ENCODE assay signal across 9 cellular contexts in the genomic region with DNA sequence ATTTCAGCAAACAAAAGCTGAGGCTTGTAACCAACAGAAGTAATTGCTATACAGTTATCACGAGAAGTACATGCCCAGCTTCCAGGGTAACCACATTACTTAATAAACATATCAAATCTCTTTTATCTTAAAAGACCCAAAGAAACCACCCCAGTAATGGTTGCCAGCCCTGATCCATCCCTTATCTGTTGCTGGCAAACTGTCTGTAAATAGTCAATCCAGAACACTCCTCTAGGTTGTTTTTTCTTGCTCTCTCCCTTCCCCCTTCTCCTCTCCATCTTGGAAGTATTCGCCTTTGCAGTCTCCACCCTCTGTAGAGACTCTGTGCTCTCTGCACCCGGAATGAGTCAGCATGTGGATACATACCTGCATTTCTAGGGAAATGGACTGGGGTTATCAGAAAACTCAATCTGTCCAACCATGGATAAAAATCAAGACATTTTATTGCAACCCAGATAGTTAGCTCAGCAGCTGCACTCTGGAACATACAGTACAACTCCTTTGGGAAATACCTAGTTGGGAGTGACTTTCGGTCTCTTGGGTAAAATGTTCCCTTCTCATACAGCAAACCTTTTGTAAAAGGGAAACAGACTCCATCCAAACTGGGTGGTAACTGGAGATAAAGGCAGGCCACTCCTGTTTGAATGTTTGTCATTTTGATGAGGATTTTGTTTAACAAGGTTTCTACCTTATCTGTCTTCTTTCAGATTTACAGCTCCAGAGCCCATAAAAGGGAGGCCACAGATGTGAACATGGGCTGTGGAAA.
DNase-seq lines count a peak whose midpoint lies in the region; ATAC-seq, FAIRE-seq and TF ChIP-seq lines count a peak whose summit lies in the region.
"Had no signal": no experiment of that assay in that cellular context is flagged by ENCODE, and none has a peak within 500 bp of the region (broad histone marks: within the 10 kb centered on the region; RNA-seq: fewer than 3 reads in every experiment).

No MANE protein-coding gene starts in this region.

- no peaks in the 10 kb centered on the region for H3K9me3 Mint-ChIP-seq in activated CD8-positive, alpha-beta T cell treated with anti-CD3 and anti-CD28 coated beads, Interleukin-2, amount 10 ng/mL, durations not matched to agents 7 days and 5 days (ENCODE audit: insufficient read depth)
- H3K9me3 Mint-ChIP-seq in activated CD8-positive, alpha-beta T cell treated with anti-CD3 and anti-CD28 coated beads for 36 hours, result no peaks in the 10 kb centered on the region

- TF ChIP-seq CTCF in activated CD8-positive, alpha-beta T cell treated with anti-CD3 and anti-CD28 coated beads for 36 hours (IDR thresholded peaks at IDR 0.05), result no peak
- TF ChIP-seq CTCF in K562 (IDR thresholded peaks at IDR 0.05 in 2 of 3, conservative IDR thresholded peaks at IDR 0.05 in 1 of 3; ENCODE audit: insufficient read depth in 2 of 3, low read depth in 1 of 3, low read length in 3 of 3) (no peak), keratinocyte (optimal IDR thresholded peaks at IDR 0.05 in 1 of 3, IDR thresholded peaks at IDR 0.05 in 1 of 3, conservative IDR thresholded peaks at IDR 0.05 in 1 of 3; ENCODE audit: extremely low read depth in 1 of 3, insufficient read depth in 2 of 3, low read length in 3 of 3) (no peak)

- H3K27ac Mint-ChIP-seq in activated CD8-positive, alpha-beta T cell treated with anti-CD3 and anti-CD28 coated beads, Interleukin-2, amount 10 ng/mL, durations not matched to agents 7 days and 5 days, result peak overlapping the region; percentile 2
- H3K27ac Mint-ChIP-seq in activated CD8-positive, alpha-beta T cell treated with anti-CD3 and anti-CD28 coated beads for 36 hours, result no peak overlapping the region

- H3K4me1 Mint-ChIP-seq in activated CD8-positive, alpha-beta T cell treated with anti-CD3 and anti-CD28 coated beads, Interleukin-2, amount 10 ng/mL, durations not matched to agents 7 days and 5 days (ENCODE audit: low read depth), result peaks cover 47% of the 10 kb centered on the region
- H3K4me1 Mint-ChIP-seq in activated CD8-positive, alpha-beta T cell treated with anti-CD3 and anti-CD28 coated beads for 36 hours (ENCODE audit: low read depth), result peaks cover 20% of the 10 kb centered on the region

- H3K4me2 ChIP-seq in K562 (ENCODE audit: insufficient read depth, low read length) (peak overlapping the region; percentile 30; the same call in 1 of the 2 replicates), keratinocyte (ENCODE audit: control insufficient read depth, extremely low read depth, insufficient read depth, low read depth, low read length) (peak overlapping the region; percentile 62)

- H3K27me3 ChIP-seq in K562 (ENCODE audit: control insufficient read depth in 2 of 2, insufficient read depth in 2 of 2, low read length in 2 of 2) (peaks cover 0 to 3% of the 10 kb centered on the region in 2 experiments; a peak in 1 of 5 replicates), keratinocyte (ENCODE audit: control insufficient read depth, extremely low read depth, insufficient read depth, low read length) (no peaks in the 10 kb centered on the region), MG63 (no peaks in the 10 kb centered on the region)

- DNase-seq in activated CD8-positive, alpha-beta T cell treated with anti-CD3 and anti-CD28 coated beads, Interleukin-2, amount 10 ng/mL, durations not matched to agents 7 days and 5 days, result no peak
- DNase-seq in activated CD8-positive, alpha-beta T cell treated with anti-CD3 and anti-CD28 coated beads for 36 hours, result no peak
- peak; percentile 46 to 79 (median 68) for DNase-seq in K562 (ENCODE audit: extremely low read depth in 1 of 4, low spot score in 3 of 4)
- DNase-seq in keratinocyte (ENCODE audit: low read depth, low spot score), result no peak
- no peak for DNase-seq in cortex of kidney (lab: John Stamatoyannopoulos, UW)
- DNase-seq in NCI-H1105 treated with DMSO at 0.1 percent for 48 hours (lab: John Stamatoyannopoulos, UW), result no peak
- no peak for DNase-seq in MG63
- DNase-seq: NCI-H2081 had no signal

- no peak overlapping the region for H2AFZ ChIP-seq in K562 (ENCODE audit: low read depth, low read length)
- peak overlapping the region; percentile 84 for H2AFZ ChIP-seq in keratinocyte (ENCODE audit: control insufficient read depth, low read length)

- no peaks in the 10 kb centered on the region for H3K9me1 ChIP-seq in K562 (ENCODE audit: control insufficient read depth, insufficient read depth, low read length)
- H3K9me1 ChIP-seq in keratinocyte (ENCODE audit: control insufficient read depth, extremely low read depth, insufficient read depth, low read length), result no peaks in the 10 kb centered on the region

- no peak overlapping the region for H3K9ac ChIP-seq in K562 (ENCODE audit: insufficient read depth in 1 of 2, low read depth in 2 of 2, low read length in 2 of 2)
- peak overlapping the region; percentile 18 for H3K9ac ChIP-seq in keratinocyte (ENCODE audit: control insufficient read depth, extremely low read depth, insufficient read depth, low read length)

- H3K4me1 ChIP-seq in K562 (replicated peaks in 1 of 2; ENCODE audit: control insufficient read depth in 2 of 2, insufficient read depth in 2 of 2, low read length in 2 of 2) (peaks cover 0 to 11% of the 10 kb centered on the region in 2 experiments; a peak in 3 of 5 replicates), keratinocyte (ENCODE audit: control insufficient read depth, extremely low read depth, insufficient read depth, low read length) (peaks cover 39% of the 10 kb centered on the region)

- dilution Hi-C loops in keratinocyte (cut with MboI; ENCODE audit: extremely low pct_ligation_motif_present, low sequenced_read_pairs), result no loop called here

- H3K36me3 ChIP-seq in K562 (ENCODE audit: control insufficient read depth, insufficient read depth, low read length) (no peaks in the 10 kb centered on the region), keratinocyte (ENCODE audit: control insufficient read depth in 2 of 2, extremely low read depth in 1 of 2, insufficient read depth in 2 of 2, low read length in 2 of 2) (no peaks in the 10 kb centered on the region), MG63 (no peaks in the 10 kb centered on the region; the same call in 1 of the 2 replicates)

- no peaks in the 10 kb centered on the region for H3K27me3 Mint-ChIP-seq in activated CD8-positive, alpha-beta T cell treated with anti-CD3 and anti-CD28 coated beads, Interleukin-2, amount 10 ng/mL, durations not matched to agents 7 days and 5 days (ENCODE audit: low read depth)
- H3K27me3 Mint-ChIP-seq in activated CD8-positive, alpha-beta T cell treated with anti-CD3 and anti-CD28 coated beads for 36 hours, result no peaks in the 10 kb centered on the region

- POLR2A ChIA-PET in activated CD8-positive, alpha-beta T cell treated with anti-CD3 and anti-CD28 coated beads, Interleukin-2, amount 10 ng/mL, durations not matched to agents 7 days and 5 days (lab: Charles Lee), result no interaction called here
- POLR2A ChIA-PET in activated CD8-positive, alpha-beta T cell treated with anti-CD3 and anti-CD28 coated beads for 36 hours (lab: Charles Lee), result interaction anchor here (0.6 kb wide), 1 partner anchor 433 kb away, joined by 4 read pairs; no protein-coding TSS in a partner anchor
- POLR2A ChIA-PET in K562 (lab: Yijun Ruan, JAX), result interaction anchor here (0.6 kb wide), 1 partner anchor 239 kb away, joined by 3 read pairs; no protein-coding TSS in a partner anchor

- no peak for TF ChIP-seq RAD21 in K562 (CRISPR knock-in tag; conservative IDR thresholded peaks at IDR 0.05 in 1 of 2, IDR thresholded peaks at IDR 0.05 in 1 of 2)

- intact Hi-C loops in activated CD8-positive, alpha-beta T cell treated with anti-CD3 and anti-CD28 coated beads for 36 hours (cut with micrococcal nuclease), result no loop called here
- intact Hi-C loops in K562 (cut with micrococcal nuclease), result loop anchor here (5.0 kb wide), 1 partner anchor 123 kb away; the partner anchor contains the start of gene FOSL2

- peak overlapping the region; percentile 35; the same call in 2 of the 3 replicates for H3K27ac ChIP-seq in K562 (ENCODE audit: extremely low read depth, low read depth, low read length)
- H3K27ac ChIP-seq in keratinocyte (ENCODE audit: control insufficient read depth, insufficient read depth, low read length), result peak overlapping the region; percentile 74

- no peak for TF ChIP-seq POLR2A in K562 (conservative IDR thresholded peaks at IDR 0.05)

- BruUV-seq in K562 (replicated peaks; lab: Mats Ljungman, UMichigan), result no TSS peak

- CTCF ChIA-PET in activated CD8-positive, alpha-beta T cell treated with anti-CD3 and anti-CD28 coated beads, Interleukin-2, amount 10 ng/mL, durations not matched to agents 7 days and 5 days (lab: Charles Lee), result no interaction called here
- CTCF ChIA-PET in activated CD8-positive, alpha-beta T cell treated with anti-CD3 and anti-CD28 coated beads for 36 hours (lab: Charles Lee), result no interaction called here
- CTCF ChIA-PET in K562 (lab: Yijun Ruan, JAX; ENCODE audit: low intra/inter-chr PET ratio), result no interaction called here

- peaks cover 27% of the 10 kb centered on the region for H3K36me3 Mint-ChIP-seq in activated CD8-positive, alpha-beta T cell treated with anti-CD3 and anti-CD28 coated beads, Interleukin-2, amount 10 ng/mL, durations not matched to agents 7 days and 5 days (ENCODE audit: low read depth)
- peaks cover 14% of the 10 kb centered on the region for H3K36me3 Mint-ChIP-seq in activated CD8-positive, alpha-beta T cell treated with anti-CD3 and anti-CD28 coated beads for 36 hours (ENCODE audit: low read depth)

- H3K9me3 ChIP-seq in K562 (replicated peaks; ENCODE audit: control insufficient read depth, insufficient read depth, low read depth, low read length), result no peaks in the 10 kb centered on the region
- H3K9me3 ChIP-seq in keratinocyte (ENCODE audit: control insufficient read depth, low read depth, low read length), result no peaks in the 10 kb centered on the region
- no peaks in the 10 kb centered on the region for H3K9me3 ChIP-seq in MG63

- no peak for ATAC-seq in activated CD8-positive, alpha-beta T cell treated with anti-CD3 and anti-CD28 coated beads, Interleukin-2, amount 10 ng/mL, durations not matched to agents 7 days and 5 days
- ATAC-seq in activated CD8-positive, alpha-beta T cell treated with anti-CD3 and anti-CD28 coated beads for 36 hours, result no peak
- ATAC-seq in K562, result peak; percentile 88
- ATAC-seq in HG02763 (IDR thresholded peaks at IDR 0.05; ENCODE audit: unreplicated experiment), result no peak

- 0% methylated on average over 4 of the region's 4 CpGs for WGBS in K562 (ENCODE audit: insufficient coverage, low coverage, missing lambda C conversion rate)

- in situ Hi-C loops in K562 (cut with MboI), result no loop called here

- H4K20me1 ChIP-seq in K562 (replicated peaks; ENCODE audit: control insufficient read depth, insufficient read depth, low read length), result 0 out of 2 replicates have a peak, but pooled peaks cover 3% of the 10 kb centered on the region
- no peaks in the 10 kb centered on the region for H4K20me1 ChIP-seq in keratinocyte (ENCODE audit: control insufficient read depth, extremely low read depth, insufficient read depth, low read length)

- no peak overlapping the region for H3K4me3 Mint-ChIP-seq in activated CD8-positive, alpha-beta T cell treated with anti-CD3 and anti-CD28 coated beads, Interleukin-2, amount 10 ng/mL, durations not matched to agents 7 days and 5 days
- no peak overlapping the region for H3K4me3 Mint-ChIP-seq in activated CD8-positive, alpha-beta T cell treated with anti-CD3 and anti-CD28 coated beads for 36 hours

- TF ChIP-seq EP300 in K562 (IDR thresholded peaks at IDR 0.05; ENCODE audit: low read length), result peak; percentile 76

- no peak overlapping the region for H3K4me3 ChIP-seq in K562
- H3K4me3 ChIP-seq in keratinocyte (ENCODE audit: control insufficient read depth in 2 of 3, extremely low read depth in 1 of 3, insufficient read depth in 2 of 3, low read depth in 1 of 3, low read length in 3 of 3), result peak overlapping the region in 1 of 3 experiments; percentile 34
- no peak overlapping the region for H3K4me3 ChIP-seq in MG63

- no peaks in the 10 kb centered on the region for H3K79me2 ChIP-seq in K562 (ENCODE audit: control insufficient read depth, insufficient read depth, low read length)
- H3K79me2 ChIP-seq in keratinocyte (ENCODE audit: control insufficient read depth, insufficient read depth, low read length), result no peaks in the 10 kb centered on the region

- FAIRE-seq in K562 (lab: Jason Lieb, UNC), result peak; percentile 79
- FAIRE-seq in keratinocyte (lab: Jason Lieb, UNC), result peak; percentile 94

Comparison
In these comparisons a context has a peak if more than half of its experiments do, and no peak if none do; other contexts are left out.
1. DNase-seq: peak in K562 (4 of 4); none in activated CD8-positive, alpha-beta T cell treated with anti-CD3 and anti-CD28 coated beads, Interleukin-2, amount 10 ng/mL, durations not matched to agents 7 days and 5 days (single experiment), activated CD8-positive, alpha-beta T cell treated with anti-CD3 and anti-CD28 coated beads for 36 hours (single experiment), keratinocyte (single experiment), cortex of kidney (single experiment), NCI-H1105 treated with DMSO at 0.1 percent for 48 hours (single experiment) and MG63 (single experiment).